In the genomic region with DNA sequence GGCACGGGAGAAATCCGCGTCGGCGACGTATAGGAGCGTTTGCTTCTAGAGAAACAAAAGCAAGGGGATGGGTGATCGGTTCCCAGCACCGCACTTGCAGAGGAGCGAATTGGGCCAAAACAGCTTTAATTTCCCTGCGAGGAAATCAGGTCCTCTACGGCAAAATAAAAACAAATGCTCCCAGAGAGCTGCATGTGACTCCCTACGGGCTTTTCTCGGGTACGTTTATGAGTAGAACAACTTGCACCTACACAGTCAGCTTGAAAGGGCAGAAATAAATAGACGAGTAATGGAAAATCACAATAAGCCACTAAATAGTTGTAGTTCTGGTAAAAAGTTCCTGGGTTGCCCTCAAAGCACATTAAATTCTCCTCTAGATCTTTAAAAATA, we compare ENCODE assay signal across 10 cellular contexts. TPM values are rescaled to one million over a fixed set of nuclear protein-coding genes. Genes with fewer than 3 reads are reported as not detected.
DNase-seq lines count a peak whose midpoint lies in the region; FAIRE-seq and TF ChIP-seq lines count a peak whose summit lies in the region.
"Had no signal": no experiment of that assay in that cellular context is flagged by ENCODE, and none has a peak within 500 bp of the region (broad histone marks: within the 10 kb centered on the region; RNA-seq: fewer than 3 reads in every experiment).

No MANE protein-coding gene starts in this region.

- no peak for FAIRE-seq in keratinocyte (lab: Jason Lieb, UNC)

- H3K36me3 ChIP-seq in ascending aorta (no peaks in the 10 kb centered on the region), keratinocyte (ENCODE audit: control insufficient read depth in 2 of 2, extremely low read depth in 1 of 2, insufficient read depth in 2 of 2, low read length in 2 of 2) (no peaks in the 10 kb centered on the region)
- no peaks in the 10 kb centered on the region for H3K36me3 ChIP-seq in CD8-positive, alpha-beta memory T cell (ENCODE audit: insufficient read depth, low read length)
- H3K36me3 ChIP-seq: BE2C had no signal

- H2AFZ ChIP-seq in keratinocyte (ENCODE audit: control insufficient read depth, low read length) = peak overlapping the region; percentile 82

- no peak for DNase-seq in activated T-cell treated with anti-CD3 and anti-CD28 coated beads, Interleukin-2, amount 50 U/mL, for 24 hours
- no peak for DNase-seq in activated T-cell treated with anti-CD3 and anti-CD28 coated beads, Interleukin-2, amount 50 U/mL, for 1 hour
- no peak for DNase-seq in ascending aorta (ENCODE audit: low spot score in 2 of 2)
- DNase-seq in keratinocyte (ENCODE audit: low read depth, low spot score) = no peak
- peak; percentile 39 for DNase-seq in superior temporal gyrus (ENCODE audit: extremely low spot score)
- DNase-seq in CD8-positive, alpha-beta memory T cell = no peak
- no peak for DNase-seq in activated CD4-positive, alpha-beta T cell treated with anti-CD3 and anti-CD28 coated beads for 4 hours
- no peak for DNase-seq in foreskin melanocyte
- DNase-seq: BE2C, NCI-H1092 treated with DMSO at 0.1 percent for 48 hours had no signal

- peak overlapping the region; percentile 35 to 56 for H3K4me3 ChIP-seq in ascending aorta
- H3K4me3 ChIP-seq in keratinocyte (ENCODE audit: control insufficient read depth in 2 of 3, extremely low read depth in 1 of 3, insufficient read depth in 2 of 3, low read depth in 1 of 3, low read length in 3 of 3) = peak overlapping the region; percentile 37 to 66 (median 65)
- H3K4me3 ChIP-seq in CD8-positive, alpha-beta memory T cell (ENCODE audit: low read length) = no peak overlapping the region

- H4K20me1 ChIP-seq in keratinocyte (ENCODE audit: control insufficient read depth, extremely low read depth, insufficient read depth, low read length) = no peaks in the 10 kb centered on the region

- no peaks in the 10 kb centered on the region for H3K9me3 ChIP-seq in ascending aorta
- no peaks in the 10 kb centered on the region for H3K9me3 ChIP-seq in keratinocyte (ENCODE audit: control insufficient read depth, low read depth, low read length)
- H3K9me3 ChIP-seq in CD8-positive, alpha-beta memory T cell (ENCODE audit: low read length) = no peaks in the 10 kb centered on the region
- H3K9me3 ChIP-seq: BE2C had no signal

- peak overlapping the region; percentile 62 for H3K9ac ChIP-seq in keratinocyte (ENCODE audit: control insufficient read depth, extremely low read depth, insufficient read depth, low read length)

- no peaks in the 10 kb centered on the region for H3K9me1 ChIP-seq in keratinocyte (ENCODE audit: control insufficient read depth, extremely low read depth, insufficient read depth, low read length)

- H3K4me2 ChIP-seq in keratinocyte (ENCODE audit: control insufficient read depth, extremely low read depth, insufficient read depth, low read depth, low read length) = peak overlapping the region; percentile 86

- dilution Hi-C loops in keratinocyte (cut with MboI; ENCODE audit: extremely low pct_ligation_motif_present, low sequenced_read_pairs) = no loop called here

- H3K27ac Mint-ChIP-seq in activated T-cell treated with anti-CD3 and anti-CD28 coated beads, Interleukin-2, amount 50 U/mL, for 24 hours = no peak overlapping the region
- H3K27ac Mint-ChIP-seq in CD8-positive, alpha-beta memory T cell = no peak overlapping the region

- H3K4me1 Mint-ChIP-seq in activated T-cell treated with anti-CD3 and anti-CD28 coated beads, Interleukin-2, amount 50 U/mL, for 24 hours (ENCODE audit: low read depth) = peaks cover 9% of the 10 kb centered on the region
- peaks cover 4 to 10% (median 8%) of the 10 kb centered on the region in 3 donors for H3K4me1 Mint-ChIP-seq in CD8-positive, alpha-beta memory T cell

- peak overlapping the region; percentile 41 for H3K4me3 Mint-ChIP-seq in activated T-cell treated with anti-CD3 and anti-CD28 coated beads, Interleukin-2, amount 50 U/mL, for 24 hours
- peak overlapping the region in 2 of 7 donors; percentile 28 to 29 for H3K4me3 Mint-ChIP-seq in CD8-positive, alpha-beta memory T cell

- no peaks in the 10 kb centered on the region for H3K9me3 Mint-ChIP-seq in activated T-cell treated with anti-CD3 and anti-CD28 coated beads, Interleukin-2, amount 50 U/mL, for 24 hours
- H3K9me3 Mint-ChIP-seq in CD8-positive, alpha-beta memory T cell = peaks cover 0 to 2% (median 0%) of the 10 kb centered on the region in 5 donors

- no peak overlapping the region for H3K27ac ChIP-seq in ascending aorta
- H3K27ac ChIP-seq in keratinocyte (ENCODE audit: control insufficient read depth, insufficient read depth, low read length) = peak overlapping the region; percentile 20
- no peak overlapping the region for H3K27ac ChIP-seq in CD8-positive, alpha-beta memory T cell (ENCODE audit: low read depth, low read length)

- intact Hi-C loops in ascending aorta (cut with DNase I) = no loop called here

- H3K4me1 ChIP-seq in ascending aorta (peaks cover 3 to 11% of the 10 kb centered on the region in 2 donors), keratinocyte (ENCODE audit: control insufficient read depth, extremely low read depth, insufficient read depth, low read length) (peaks cover 13% of the 10 kb centered on the region)
- H3K4me1 ChIP-seq in CD8-positive, alpha-beta memory T cell (ENCODE audit: insufficient read depth, low read length) = no peaks in the 10 kb centered on the region
- H3K4me1 ChIP-seq: BE2C had no signal

- no peaks in the 10 kb centered on the region for H3K36me3 Mint-ChIP-seq in activated T-cell treated with anti-CD3 and anti-CD28 coated beads, Interleukin-2, amount 50 U/mL, for 24 hours (ENCODE audit: low read depth)
- H3K36me3 Mint-ChIP-seq in CD8-positive, alpha-beta memory T cell = no peaks in the 10 kb centered on the region

- TF ChIP-seq CTCF in ascending aorta (IDR thresholded peaks at IDR 0.05) (no peak), keratinocyte (optimal IDR thresholded peaks at IDR 0.05 in 1 of 3, IDR thresholded peaks at IDR 0.05 in 1 of 3, conservative IDR thresholded peaks at IDR 0.05 in 1 of 3; ENCODE audit: extremely low read depth in 1 of 3, insufficient read depth in 2 of 3, low read length in 3 of 3) (no peak)

- POLR2A ChIA-PET in CD8-positive, alpha-beta memory T cell (lab: Charles Lee) = no interaction called here

- CTCF ChIA-PET in CD8-positive, alpha-beta memory T cell (lab: Charles Lee) = no interaction called here

- H3K79me2 ChIP-seq in keratinocyte (ENCODE audit: control insufficient read depth, insufficient read depth, low read length) = no peaks in the 10 kb centered on the region

- H3K27me3 Mint-ChIP-seq in activated T-cell treated with anti-CD3 and anti-CD28 coated beads, Interleukin-2, amount 50 U/mL, for 24 hours = peaks cover 83% of the 10 kb centered on the region
- H3K27me3 Mint-ChIP-seq in CD8-positive, alpha-beta memory T cell = peaks cover 23 to 79% of the 10 kb centered on the region in 2 donors

- H3K27me3 ChIP-seq in ascending aorta = peaks cover 23% of the 10 kb centered on the region
- peaks cover 34% of the 10 kb centered on the region for H3K27me3 ChIP-seq in keratinocyte (ENCODE audit: control insufficient read depth, extremely low read depth, insufficient read depth, low read length)
- H3K27me3 ChIP-seq in CD8-positive, alpha-beta memory T cell (ENCODE audit: insufficient read depth, low read length, poor library complexity, severe bottlenecking) = peaks cover 18% of the 10 kb centered on the region

RNA-seq across cellular contexts. Expression of a gene that starts 1.2 kb away (rescaled TPM):
- total RNA-seq in ascending aorta = not detected
- 0.19 to 0.27 TPM (median 0.21 TPM) in 3 replicates for polyA plus RNA-seq in keratinocyte
- polyA plus RNA-seq in keratinocyte (2011; ENCODE audit: low read depth) = 0.25 TPM
- polyA plus RNA-seq in keratinocyte (2011; cell fraction: cytosol; rRNA removed) = 0.13 TPM in 2 replicates
- 0.59 and 0.63 TPM in 2 replicates for polyA plus RNA-seq in keratinocyte (2011; cell fraction: nucleus; rRNA removed)
- polyA plus RNA-seq in keratinocyte (2012; ENCODE audit: low replicate concordance) = 0.39 and 0.79 TPM in 2 replicates
- polyA minus RNA-seq in keratinocyte = 0.16 TPM in 1 of 3 replicates, not detected in the others
- polyA minus RNA-seq in keratinocyte (2011; cell fraction: cytosol; rRNA and poly(A)+ RNA removed) = not detected
- polyA minus RNA-seq in keratinocyte (2011; cell fraction: nucleus; rRNA and poly(A)+ RNA removed) = 0.11 and 0.16 TPM in 2 replicates
- total RNA-seq in CD8-positive, alpha-beta memory T cell = not detected
- polyA plus RNA-seq in CD8-positive, alpha-beta memory T cell = not detected
